Comparison of ENCODE assay signal across 21 cellular contexts in the genomic region with DNA sequence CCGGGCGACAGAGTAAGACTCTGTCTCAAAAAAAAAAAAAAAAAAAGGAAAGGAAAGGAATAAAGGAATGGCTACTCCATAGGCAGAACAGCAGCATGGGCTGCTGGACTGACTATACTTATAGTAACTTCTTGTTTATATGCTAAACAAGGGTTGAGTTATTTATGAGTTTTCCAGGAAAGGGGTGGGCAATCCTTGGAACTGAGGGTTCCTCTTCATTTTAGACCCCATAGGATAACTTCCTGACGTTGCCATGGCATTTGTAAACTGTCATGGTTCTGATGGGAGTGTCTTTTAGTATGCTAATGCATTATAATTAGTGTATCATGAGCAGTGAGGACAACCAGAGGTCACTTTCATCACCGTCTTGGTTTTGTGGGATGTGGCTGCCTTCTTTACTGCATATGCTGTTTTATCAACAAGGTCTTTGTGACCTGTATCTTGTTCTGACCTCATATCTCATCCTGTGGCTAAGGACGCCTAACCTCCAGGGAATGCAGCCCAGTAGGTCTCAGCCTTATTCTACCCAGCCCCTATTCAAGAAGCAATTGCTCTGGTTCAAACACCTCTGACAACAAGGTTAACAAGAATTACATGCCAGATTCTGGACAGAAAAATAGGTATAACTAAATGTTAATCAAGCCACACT.
"Had no signal": no experiment of that assay in that cellular context is flagged by ENCODE, and none has a peak within 500 bp of the region (broad histone marks: within the 10 kb centered on the region; RNA-seq: fewer than 3 reads in every experiment).

No MANE protein-coding gene starts in this region.

- H3K27ac ChIP-seq: body of pancreas, dorsolateral prefrontal cortex, epithelial cell of prostate, suprapubic skin, upper lobe of left lung, WERI-Rb-1 had no signal

- H3K27ac Mint-ChIP-seq: activated CD4-positive, alpha-beta T cell treated with anti-CD3 and anti-CD28 coated beads for 36 hours; activated naive CD8-positive, alpha-beta T cell treated with anti-CD3 and anti-CD28 coated beads, Interleukin-2, amount 10 ng/mL, durations not matched to agents 7 days and 5 days; activated T-helper 17 cell treated with anti-CD3 and anti-CD28 coated beads, Interleukin-2, amount 50 U/mL, for 72 hours; nephron; progenitor cell of endocrine pancreas; T-helper 1 cell treated with Interleukin-12 subunit alpha and Interleukin-12 subunit beta and Interleukin-4 antibody, amounts not matched to agents 30 μg/mL and 1 μg/mL, for 36 hours had no signal

- H3K9me3 Mint-ChIP-seq: activated naive CD8-positive, alpha-beta T cell treated with anti-CD3 and anti-CD28 coated beads, Interleukin-2, amount 10 ng/mL, durations not matched to agents 7 days and 5 days; activated T-helper 17 cell treated with anti-CD3 and anti-CD28 coated beads, Interleukin-2, amount 50 U/mL, for 72 hours; nephron; T-helper 1 cell treated with Interleukin-12 subunit alpha and Interleukin-12 subunit beta and Interleukin-4 antibody, amounts not matched to agents 30 μg/mL and 1 μg/mL, for 36 hours had no signal

- H3K9me3 ChIP-seq: body of pancreas, suprapubic skin, upper lobe of left lung had no signal

- H3K27me3 Mint-ChIP-seq: activated CD4-positive, alpha-beta T cell treated with anti-CD3 and anti-CD28 coated beads for 36 hours; activated naive CD8-positive, alpha-beta T cell treated with anti-CD3 and anti-CD28 coated beads, Interleukin-2, amount 10 ng/mL, durations not matched to agents 7 days and 5 days; activated T-helper 17 cell treated with anti-CD3 and anti-CD28 coated beads, Interleukin-2, amount 50 U/mL, for 72 hours; progenitor cell of endocrine pancreas had no signal

- H3K4me1 ChIP-seq: body of pancreas, upper lobe of left lung had no signal

- H3K4me3 ChIP-seq: body of pancreas, dorsolateral prefrontal cortex, suprapubic skin, upper lobe of left lung had no signal

- DNase-seq: activated CD4-positive, alpha-beta T cell treated with anti-CD3 and anti-CD28 coated beads for 36 hours; activated CD4-positive, alpha-beta T cell treated with anti-CD3 and anti-CD28 coated beads, Interleukin-2, amount 50 U/mL, for 48 hours; activated naive CD4-positive, alpha-beta T cell treated with Interleukin-2 at 50 U/mL for 16 hours; activated naive CD8-positive, alpha-beta T cell treated with anti-CD3 and anti-CD28 coated beads, Interleukin-2, amount 10 ng/mL, durations not matched to agents 7 days and 5 days; body of pancreas; dorsolateral prefrontal cortex; foreskin melanocyte; hypothalamus; left ventricle myocardium superior; nucleus accumbens; SIG-M5; stimulated activated CD4-positive, alpha-beta T cell treated with anti-CD3 and anti-CD28 coated beads, Interleukin-2, amount 100 ng/mL, for 24 hours; stimulated activated naive CD8-positive, alpha-beta T cell treated with anti-CD3 and anti-CD28 coated beads, Interleukin-15, Interleukin-2, amounts not matched to agents 100 U/mL and 50 U/mL, for 24 hours; upper lobe of left lung; WERI-Rb-1 had no signal

- H3K36me3 Mint-ChIP-seq: activated naive CD8-positive, alpha-beta T cell treated with anti-CD3 and anti-CD28 coated beads, Interleukin-2, amount 10 ng/mL, durations not matched to agents 7 days and 5 days had no signal

- H3K27me3 ChIP-seq: body of pancreas, dorsolateral prefrontal cortex, suprapubic skin, upper lobe of left lung had no signal

- H3K4me1 Mint-ChIP-seq: activated T-helper 17 cell treated with anti-CD3 and anti-CD28 coated beads, Interleukin-2, amount 50 U/mL, for 72 hours; nephron had no signal

- H3K36me3 ChIP-seq: suprapubic skin, upper lobe of left lung, WERI-Rb-1 had no signal

- H3K4me3 Mint-ChIP-seq: activated CD4-positive, alpha-beta T cell treated with anti-CD3 and anti-CD28 coated beads for 36 hours; activated naive CD8-positive, alpha-beta T cell treated with anti-CD3 and anti-CD28 coated beads, Interleukin-2, amount 10 ng/mL, durations not matched to agents 7 days and 5 days; activated T-helper 17 cell treated with anti-CD3 and anti-CD28 coated beads, Interleukin-2, amount 50 U/mL, for 72 hours; nephron; T-helper 1 cell treated with Interleukin-12 subunit alpha and Interleukin-12 subunit beta and Interleukin-4 antibody, amounts not matched to agents 30 μg/mL and 1 μg/mL, for 36 hours had no signal

- ATAC-seq: activated CD4-positive, alpha-beta T cell treated with anti-CD3 and anti-CD28 coated beads for 36 hours; activated T-helper 17 cell treated with anti-CD3 and anti-CD28 coated beads, Interleukin-2, amount 50 U/mL, for 72 hours; body of pancreas; left ventricle myocardium superior; stimulated activated naive CD8-positive, alpha-beta T cell treated with anti-CD3 and anti-CD28 coated beads, Interleukin-15, Interleukin-2, amounts not matched to agents 100 U/mL and 50 U/mL, for 24 hours had no signal
